Comparison of ENCODE assay signal across 8 cellular contexts in genomic region chr5:9898319-9898718, GRCh38.
DNase-seq lines count a peak whose midpoint lies in the region; ATAC-seq and TF ChIP-seq lines count a peak whose summit lies in the region.

No MANE protein-coding gene starts in this region.

- ATAC-seq in left colon (peak; percentile 56), HG03442 (IDR thresholded peaks at IDR 0.05; ENCODE audit: unreplicated experiment) (no peak)

- no peaks in the 10 kb centered on the region for H3K36me3 Mint-ChIP-seq in activated naive CD8-positive, alpha-beta T cell treated with anti-CD3 and anti-CD28 coated beads for 36 hours

- H3K27me3 Mint-ChIP-seq in activated naive CD8-positive, alpha-beta T cell treated with anti-CD3 and anti-CD28 coated beads for 36 hours, result no peaks in the 10 kb centered on the region

- no peak overlapping the region for H3K4me3 ChIP-seq in WERI-Rb-1 (ENCODE audit: low read depth, low read length)

- H3K27ac ChIP-seq in WERI-Rb-1, result no peak overlapping the region

- H3K27me3 ChIP-seq in WERI-Rb-1 (ENCODE audit: insufficient read depth, low read depth, severe bottlenecking), result no peaks in the 10 kb centered on the region

- H3K9me3 Mint-ChIP-seq in activated naive CD8-positive, alpha-beta T cell treated with anti-CD3 and anti-CD28 coated beads for 36 hours, result no peaks in the 10 kb centered on the region

- DNase-seq in AG09319 (ENCODE audit: extremely low read depth, low read depth), result peak; percentile 16
- peak; percentile 14 for DNase-seq in HK-2 (ENCODE audit: unreplicated experiment)
- DNase-seq in WERI-Rb-1, result peak; percentile 69
- peak in 1 of 2 donors; percentile 27 for DNase-seq in left colon
- no peak for DNase-seq in UCSD-AML1 (lab: John Stamatoyannopoulos, UW; ENCODE audit: unreplicated experiment)
- no peak for DNase-seq in activated naive CD8-positive, alpha-beta T cell treated with anti-CD3 and anti-CD28 coated beads for 36 hours
- DNase-seq in NCI-H2227 (lab: John Stamatoyannopoulos, UW; ENCODE audit: unreplicated experiment), result no peak

- no peaks in the 10 kb centered on the region for H3K4me1 Mint-ChIP-seq in activated naive CD8-positive, alpha-beta T cell treated with anti-CD3 and anti-CD28 coated beads for 36 hours

- no peak overlapping the region for H3K27ac Mint-ChIP-seq in activated naive CD8-positive, alpha-beta T cell treated with anti-CD3 and anti-CD28 coated beads for 36 hours

- H3K36me3 ChIP-seq in WERI-Rb-1, result no peaks in the 10 kb centered on the region; the same call in 1 of the 2 replicates

- H3K4me3 Mint-ChIP-seq in activated naive CD8-positive, alpha-beta T cell treated with anti-CD3 and anti-CD28 coated beads for 36 hours, result no peak overlapping the region

- peaks cover 5% of the 10 kb centered on the region for H3K9me3 ChIP-seq in WERI-Rb-1 (ENCODE audit: severe bottlenecking)

- intact Hi-C loops in left colon (cut with DNase I, micrococcal nuclease), result no loop called here

- TF ChIP-seq CTCF in AG09319 (IDR thresholded peaks at IDR 0.05; ENCODE audit: low read depth, low read length) (peak; percentile 64), WERI-Rb-1 (IDR thresholded peaks at IDR 0.05; ENCODE audit: low read depth, low read length) (peak; percentile 81)

Comparison
In these comparisons a context has a peak if more than half of its experiments do, and no peak if none do; other contexts are left out.
1. DNase-seq: peak in AG09319 (single experiment), HK-2 (single experiment) and WERI-Rb-1 (single experiment); none in UCSD-AML1 (single experiment), activated naive CD8-positive, alpha-beta T cell treated with anti-CD3 and anti-CD28 coated beads for 36 hours (single experiment) and NCI-H2227 (single experiment).